Comparison of ENCODE assay signal across 22 cellular contexts in the genomic region with DNA sequence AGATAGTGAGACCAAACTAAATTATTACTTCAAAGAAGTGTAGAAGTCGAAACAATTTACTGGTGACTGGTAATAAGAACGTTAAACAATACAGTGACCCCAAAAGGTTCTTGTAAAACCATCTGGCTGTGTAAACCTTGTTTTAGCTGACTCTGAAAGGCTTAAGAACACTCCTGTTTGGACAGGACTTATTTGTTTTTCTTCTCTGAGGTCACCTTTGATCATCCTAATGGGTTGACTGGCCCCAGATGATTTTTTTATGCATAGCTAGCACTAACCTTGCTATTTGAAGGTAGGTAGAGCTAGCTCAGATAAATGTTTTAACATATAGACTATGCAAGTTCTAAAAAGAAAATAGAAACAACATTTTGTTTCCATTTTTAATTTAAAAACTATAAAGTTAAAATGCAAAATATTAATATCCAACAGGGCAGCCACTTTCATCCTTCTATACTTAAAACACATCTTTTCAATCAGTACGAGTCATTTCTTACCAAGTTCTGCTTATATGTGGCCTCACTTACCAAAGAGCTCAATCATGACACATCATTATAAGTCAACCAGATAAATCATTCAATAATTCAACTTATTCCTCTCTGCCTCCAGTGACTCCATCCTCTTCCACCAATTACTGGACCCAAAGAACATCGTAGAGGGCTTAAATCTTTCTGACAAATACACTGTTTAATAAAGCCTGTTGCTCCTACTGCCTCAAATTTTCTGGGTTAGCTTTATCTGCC.
DNase-seq lines count a peak whose midpoint lies in the region; ATAC-seq, FAIRE-seq and TF ChIP-seq lines count a peak whose summit lies in the region.
"Had no signal": no experiment of that assay in that cellular context is flagged by ENCODE, and none has a peak within 500 bp of the region (broad histone marks: within the 10 kb centered on the region; RNA-seq: fewer than 3 reads in every experiment).

No MANE protein-coding gene starts in this region.

- H3K27ac ChIP-seq in hepatocyte (peak overlapping the region; percentile 33), Peyer's patch (no peak overlapping the region)

- H2AFZ ChIP-seq in hepatocyte, result no peak overlapping the region
- H2AFZ ChIP-seq: GM23338 had no signal

- H3K9me3 ChIP-seq in hepatocyte (ENCODE audit: low read depth) (no peaks in the 10 kb centered on the region), Peyer's patch (no peaks in the 10 kb centered on the region)
- H3K9me3 ChIP-seq: Caco-2 had no signal

- H3K4me2 ChIP-seq in hepatocyte, result peak overlapping the region; percentile 7
- H3K4me2 ChIP-seq: GM23338 had no signal

- H3K36me3 ChIP-seq in bronchial epithelial cell (ENCODE audit: control insufficient read depth, insufficient read depth, low read length), result no peaks in the 10 kb centered on the region
- no peaks in the 10 kb centered on the region for H3K36me3 ChIP-seq in hepatocyte (replicated peaks; ENCODE audit: insufficient read depth, low read depth)
- no peaks in the 10 kb centered on the region for H3K36me3 ChIP-seq in Peyer's patch

- no peaks in the 10 kb centered on the region for H3K9me2 ChIP-seq in hepatocyte (replicated peaks; ENCODE audit: insufficient read depth)

- H3K4me1 ChIP-seq in hepatocyte (ENCODE audit: insufficient read depth), result no peaks in the 10 kb centered on the region
- H3K4me1 ChIP-seq in Peyer's patch, result no peaks in the 10 kb centered on the region

- H3K27me3 ChIP-seq in bronchial epithelial cell (ENCODE audit: control insufficient read depth, insufficient read depth, low read length), result no peaks in the 10 kb centered on the region
- H3K27me3 ChIP-seq in hepatocyte, result no peaks in the 10 kb centered on the region
- no peaks in the 10 kb centered on the region for H3K27me3 ChIP-seq in Peyer's patch

- TF ChIP-seq CTCF in bronchial epithelial cell (IDR thresholded peaks at IDR 0.05; ENCODE audit: insufficient read depth, low read length, severe bottlenecking) (no peak), hepatocyte (IDR thresholded peaks at IDR 0.05; ENCODE audit: poor library complexity) (no peak), Peyer's patch (IDR thresholded peaks at IDR 0.05) (no peak)

- no peaks in the 10 kb centered on the region for H4K20me1 ChIP-seq in hepatocyte (ENCODE audit: insufficient read depth, poor library complexity, severe bottlenecking)

- H3K4me3 ChIP-seq in bronchial epithelial cell (ENCODE audit: low read depth, low read length) (no peak overlapping the region), hepatocyte (no peak overlapping the region), Peyer's patch (no peak overlapping the region)
- H3K4me3 ChIP-seq: GM12878, GM23338 had no signal

- TF ChIP-seq POLR2A in Peyer's patch (IDR thresholded peaks at IDR 0.05), result no peak

- no peaks in the 10 kb centered on the region for H3K79me2 ChIP-seq in hepatocyte

- ATAC-seq in HG03175 (IDR thresholded peaks at IDR 0.05; ENCODE audit: unreplicated experiment), result no peak
- no peak for ATAC-seq in HG03460 (IDR thresholded peaks at IDR 0.05; ENCODE audit: unreplicated experiment)
- ATAC-seq: GM12878, GM23338, Right ventricle myocardium inferior had no signal

- peak; percentile 54 for DNase-seq in ELR (ENCODE audit: low read depth)
- peak; percentile 5 for DNase-seq in HuH-7 (ENCODE audit: low spot score)
- peak; percentile 8 for DNase-seq in bronchial epithelial cell (ENCODE audit: low read depth)
- no peak for DNase-seq in hepatocyte (ENCODE audit: low spot score)
- no peak for DNase-seq in Peyer's patch
- no peak for DNase-seq in NK-92 treated with Interleukin-12 subunit alpha and Interleukin-12 subunit beta, amount 100 ng/mL, for 24 hours (lab: John Stamatoyannopoulos, UW)
- DNase-seq: CD4-positive, CD25-positive, alpha-beta regulatory T cell; DMS153; IMR-90; Kasumi-1; NCI-H1930; NCI-H446; NCI-H774; T-helper 1 cell had no signal

- 59% methylated on average over 4 of the region's 4 CpGs for whole genome bisulfite sequencing in hepatocyte (ENCODE audit: low lambda C conversion rate, missing lambda C conversion rate)

- FAIRE-seq in bronchial epithelial cell (lab: Jason Lieb, UNC), result no peak
- FAIRE-seq: G401.6, GM12878, GM18507 had no signal

Comparison
In these comparisons a context has a peak if more than half of its experiments do, and no peak if none do; other contexts are left out.
1. DNase-seq: peak in ELR (single experiment), HuH-7 (single experiment) and bronchial epithelial cell (single experiment); none in hepatocyte (single experiment), Peyer's patch (0 of 3) and NK-92 treated with Interleukin-12 subunit alpha and Interleukin-12 subunit beta, amount 100 ng/mL, for 24 hours (single experiment).